Comparison of ENCODE assay signal across 8 cellular contexts in genomic region chrX:103687073-103687695, GRCh38. TPM values are rescaled to one million over a fixed set of nuclear protein-coding genes. Genes with fewer than 3 reads are reported as not detected.
A peak's percentile ranks its signal among the peaks of the same experiment; 100 is the strongest.
DNase-seq lines count a peak whose midpoint lies in the region; ATAC-seq and TF ChIP-seq lines count a peak whose summit lies in the region.

No MANE protein-coding gene starts in this region.

- H3K4me1 Mint-ChIP-seq in activated B cell treated with CpG ODN at 0.5 μM for 24 hours, result peaks cover 4% of the 10 kb centered on the region
- H3K4me1 Mint-ChIP-seq in central memory CD8-positive, alpha-beta T cell, result no peaks in the 10 kb centered on the region

- POLR2A ChIA-PET in activated B cell treated with CpG ODN at 0.5 μM for 24 hours (lab: Charles Lee), result interaction anchor here (0.7 to 2.7 kb wide), 6 partner anchors 58 to 470 kb away, joined by 4 to 10 read pairs (median 6); partner anchors contain the start of genes RAB9B, SLC25A53 and TCEAL3

- intact Hi-C loops in activated B cell treated with CpG ODN at 0.5 μM for 24 hours (cut with micrococcal nuclease), result loop anchor here (1.0 to 10.0 kb wide), 7 partner anchors 58 to 472 kb away; partner anchors contain the start of genes BEX2, BEX4, TCEAL3 and ZCCHC18
- intact Hi-C loops in left colon (cut with DNase I, micrococcal nuclease), result no loop called here

- H3K36me3 Mint-ChIP-seq in activated B cell treated with CpG ODN at 0.5 μM for 24 hours (ENCODE audit: low read depth), result peaks cover 27% of the 10 kb centered on the region
- H3K36me3 Mint-ChIP-seq in central memory CD8-positive, alpha-beta T cell (ENCODE audit: insufficient read depth), result peaks cover 22% of the 10 kb centered on the region

- TF ChIP-seq CTCF in activated B cell treated with CpG ODN at 0.5 μM for 24 hours (IDR thresholded peaks at IDR 0.05), result no peak

- H3K27ac Mint-ChIP-seq in activated B cell treated with CpG ODN at 0.5 μM for 24 hours, result no peak overlapping the region
- H3K27ac Mint-ChIP-seq in central memory CD8-positive, alpha-beta T cell (ENCODE audit: low read depth), result no peak overlapping the region

- H3K27me3 Mint-ChIP-seq in activated B cell treated with CpG ODN at 0.5 μM for 24 hours, result no peaks in the 10 kb centered on the region
- no peaks in the 10 kb centered on the region for H3K27me3 Mint-ChIP-seq in central memory CD8-positive, alpha-beta T cell

- no peaks in the 10 kb centered on the region for H3K9me3 Mint-ChIP-seq in activated B cell treated with CpG ODN at 0.5 μM for 24 hours
- H3K9me3 Mint-ChIP-seq in central memory CD8-positive, alpha-beta T cell, result no peaks in the 10 kb centered on the region

- no peak overlapping the region for H3K4me3 Mint-ChIP-seq in activated B cell treated with CpG ODN at 0.5 μM for 24 hours
- no peak overlapping the region for H3K4me3 Mint-ChIP-seq in central memory CD8-positive, alpha-beta T cell

- DNase-seq in A172 (ENCODE audit: low spot score) (peak; percentile 29), NCI-H2107 treated with DMSO at 0.1 percent for 48 hours (lab: John Stamatoyannopoulos, UW; ENCODE audit: unreplicated experiment) (peak; percentile 77), activated B cell treated with CpG ODN at 0.5 μM for 24 hours (peak; percentile 81), left colon (peak; percentile 85 to 91)
- peak; percentile 74 to 79 for DNase-seq in central memory CD8-positive, alpha-beta T cell (ENCODE audit: low spot score in 2 of 2)
- DNase-seq in stimulated activated CD4-positive, alpha-beta T cell treated with anti-CD3 and anti-CD28 coated beads, Interleukin-1b, Interleukin-23, amount 100 ng/mL, for 24 hours (ENCODE audit: low read depth in 4 of 4, low spot score in 1 of 4), result peak; percentile 70 to 76 (median 76)

- ATAC-seq in GM18517 (IDR thresholded peaks at IDR 0.05; ENCODE audit: unreplicated experiment) (peak; percentile 46), HG02981 (IDR thresholded peaks at IDR 0.05; ENCODE audit: unreplicated experiment) (peak; percentile 55), activated B cell treated with CpG ODN at 0.5 μM for 24 hours (ENCODE audit: low read depth) (peak; percentile 61), left colon (peak; percentile 77)
- peak; percentile 63 for ATAC-seq in central memory CD8-positive, alpha-beta T cell (replicated peaks; ENCODE audit: extremely low read depth, poor library complexity, severe bottlenecking)

- CTCF ChIA-PET in activated B cell treated with CpG ODN at 0.5 μM for 24 hours (lab: Charles Lee), result no interaction called here

RNA-seq across cellular contexts. Expression of gene MORF4L2, which starts 0.7 kb away (rescaled TPM):
- 347 and 427 TPM in 2 replicates for total RNA-seq in A172 (2014; rRNA removed; shearing (Covaris generic))
- 89.2 and 111 TPM in 2 replicates for total RNA-seq in activated B cell treated with CpG ODN at 0.5 μM for 24 hours
- total RNA-seq in left colon, result 100 to 1,000 TPM; 168 to 172 TPM

RNA-seq across cellular contexts. Expression of gene TMEM31, which starts 23.5 kb away (rescaled TPM):
- total RNA-seq in A172 (2014; rRNA removed; shearing (Covaris generic)), result not detected in 2 replicates
- total RNA-seq in activated B cell treated with CpG ODN at 0.5 μM for 24 hours, result not detected in 2 replicates
- not detected for total RNA-seq in left colon

RNA-seq across cellular contexts. Expression of gene TCEAL1, which starts 58.4 kb away (rescaled TPM):
- total RNA-seq in A172 (2014; rRNA removed; shearing (Covaris generic)), result 26.3 and 43.2 TPM in 2 replicates
- total RNA-seq in activated B cell treated with CpG ODN at 0.5 μM for 24 hours (10.4 TPM in 2 replicates), left colon (10 to 100 TPM; 10.2 to 17.8 TPM)

Comparison
In these comparisons a context has a peak if more than half of its experiments do, and no peak if none do; other contexts are left out.
1. Peak in every context shown above with its lines: DNase-seq and ATAC-seq.
2. DNase-seq: peak in every context shown above with its lines; median percentile 88 in left colon; 81 in activated B cell treated with CpG ODN at 0.5 μM for 24 hours; 77 in NCI-H2107 treated with DMSO at 0.1 percent for 48 hours; 76 in central memory CD8-positive, alpha-beta T cell; 76 in stimulated activated CD4-positive, alpha-beta T cell treated with anti-CD3 and anti-CD28 coated beads, Interleukin-1b, Interleukin-23, amount 100 ng/mL, for 24 hours; 29 in A172.